Comparison of ENCODE assay signal across 20 cellular contexts in genomic region chr1:3196577-3197245, GRCh38.
DNase-seq lines count a peak whose midpoint lies in the region; FAIRE-seq and TF ChIP-seq lines count a peak whose summit lies in the region.
"Had no signal": no experiment of that assay in that cellular context is flagged by ENCODE, and none has a peak within 500 bp of the region (broad histone marks: within the 10 kb centered on the region; RNA-seq: fewer than 3 reads in every experiment).

No MANE protein-coding gene starts in this region.

- H2AFZ ChIP-seq in H1 (ENCODE audit: low read length) (no peak overlapping the region), hepatocyte (no peak overlapping the region)

- peaks cover 5% of the 10 kb centered on the region for H3K4me1 Mint-ChIP-seq in CD14-positive monocyte

- H2BK12ac ChIP-seq in H1 (ENCODE audit: low read depth, low read length), result no peak overlapping the region

- H3K18ac ChIP-seq in H1 (ENCODE audit: extremely low read depth, low read length), result no peak overlapping the region

- H3K79me1 ChIP-seq in H1 (ENCODE audit: low read depth, low read length), result no peaks in the 10 kb centered on the region

- TF ChIP-seq CTCF in H1 (IDR thresholded peaks at IDR 0.05; ENCODE audit: control extremely low read depth in 1 of 3, insufficient read depth in 1 of 3, low read depth in 1 of 3, low read length in 3 of 3) (no peak), suprapubic skin (IDR thresholded peaks at IDR 0.05) (no peak), CD14-positive monocyte (IDR thresholded peaks at IDR 0.05) (no peak), D721Med (IDR thresholded peaks at IDR 0.05; ENCODE audit: insufficient read depth, missing control alignments) (no peak), hepatocyte (IDR thresholded peaks at IDR 0.05; ENCODE audit: poor library complexity) (no peak)

- no peak overlapping the region for H2BK120ac ChIP-seq in H1 (replicated peaks; ENCODE audit: low read depth, low read length)

- no peak overlapping the region for H3K27ac Mint-ChIP-seq in CD14-positive monocyte
- H3K27ac Mint-ChIP-seq: CD4-positive, alpha-beta memory T cell had no signal

- no peak overlapping the region for H4K5ac ChIP-seq in H1 (ENCODE audit: insufficient read length, low read depth, low read length)

- TF ChIP-seq RAD21 in H1 (IDR thresholded peaks at IDR 0.05 in 1 of 2, conservative IDR thresholded peaks at IDR 0.05 in 1 of 2; ENCODE audit: low read depth in 2 of 2, low read length in 2 of 2), result no peak

- no peaks in the 10 kb centered on the region for H3K9me2 ChIP-seq in hepatocyte (replicated peaks; ENCODE audit: insufficient read depth)

- TF ChIP-seq POLR2A in H1 (IDR thresholded peaks at IDR 0.05; ENCODE audit: control extremely low read depth in 1 of 2, low read depth in 2 of 2, low read length in 2 of 2) (no peak), suprapubic skin (IDR thresholded peaks at IDR 0.05) (no peak)

- H2BK15ac ChIP-seq in H1 (ENCODE audit: low read length), result no peak overlapping the region

- H3K4me1 ChIP-seq in H1 (replicated peaks in 1 of 4; ENCODE audit: control insufficient read depth in 3 of 4, insufficient read depth in 4 of 4, low read length in 3 of 4) (no peaks in the 10 kb centered on the region), suprapubic skin (no peaks in the 10 kb centered on the region), hepatocyte (ENCODE audit: insufficient read depth) (peaks cover 10% of the 10 kb centered on the region)
- H3K4me1 ChIP-seq: HAP-1 had no signal

- no peak overlapping the region for H3K4me3 Mint-ChIP-seq in CD14-positive monocyte
- H3K4me3 Mint-ChIP-seq: CD4-positive, alpha-beta memory T cell had no signal

- no peak overlapping the region for H3K4me2 ChIP-seq in H1 (ENCODE audit: insufficient read depth in 1 of 2, low read depth in 2 of 2, low read length in 2 of 2)
- no peak overlapping the region for H3K4me2 ChIP-seq in hepatocyte

- TF ChIP-seq EP300 in H1 (IDR thresholded peaks at IDR 0.05; ENCODE audit: borderline replicate concordance in 1 of 2, low read depth in 2 of 2, low read length in 2 of 2) (no peak), suprapubic skin (IDR thresholded peaks at IDR 0.05) (no peak)

- POLR2A ChIA-PET in H1 (lab: Charles Lee; ENCODE audit: partially characterized antibody), result no interaction called here

- H3K9me3 Mint-ChIP-seq in CD14-positive monocyte, result peaks cover 0 to 7% (median 0%) of the 10 kb centered on the region in 7 donors
- H3K9me3 Mint-ChIP-seq: CD4-positive, alpha-beta memory T cell had no signal

- H2BK20ac ChIP-seq in H1 (ENCODE audit: low read length), result no peak overlapping the region

- no peak overlapping the region for H2BK5ac ChIP-seq in H1 (ENCODE audit: low read depth, low read length)

- CTCF ChIA-PET in H1 (lab: Charles Lee; ENCODE audit: partially characterized antibody), result interaction anchor here (1.0 to 1.8 kb wide), 5 partner anchors 11 to 171 kb away, joined by 3 to 4 read pairs (median 3); no protein-coding TSS in a partner anchor

- no peaks in the 10 kb centered on the region for H4K20me1 ChIP-seq in H1 (replicated peaks in 1 of 2; ENCODE audit: control insufficient read depth in 1 of 2, insufficient read depth in 2 of 2, low read length in 2 of 2)
- H4K20me1 ChIP-seq in hepatocyte (ENCODE audit: insufficient read depth, poor library complexity, severe bottlenecking), result no peaks in the 10 kb centered on the region

- H3K27ac ChIP-seq in H1 (ENCODE audit: low read depth, low read length), result no peak overlapping the region
- peak overlapping the region; percentile 71 for H3K27ac ChIP-seq in layer of hippocampus (ENCODE audit: low read depth, low read length)
- H3K27ac ChIP-seq in suprapubic skin, result peak overlapping the region; percentile 14
- no peak overlapping the region for H3K27ac ChIP-seq in hepatocyte
- H3K27ac ChIP-seq: SK-N-MC had no signal

- H3K14ac ChIP-seq in H1 (ENCODE audit: insufficient read length), result no peak overlapping the region

- H3K9ac ChIP-seq in H1 (replicated peaks in 1 of 4; ENCODE audit: extremely low read depth in 1 of 4, low read depth in 3 of 4, low read length in 3 of 4), result no peak overlapping the region

- FAIRE-seq in H1 (lab: Jason Lieb, UNC), result no peak
- FAIRE-seq in D721Med (lab: Jason Lieb, UNC), result no peak

- H2AK5ac ChIP-seq in H1 (ENCODE audit: low read depth, low read length), result no peak overlapping the region

- DNase-seq in GDM1 (lab: John Stamatoyannopoulos, UW) (peak; percentile 43), H1 (ENCODE audit: low read depth in 1 of 2, low spot score in 2 of 2) (no peak), suprapubic skin (ENCODE audit: low spot score in 2 of 2) (no peak), CD14-positive monocyte (ENCODE audit: low spot score) (no peak), NCI-H2081 treated with DMSO at 0.1 percent for 48 hours (lab: John Stamatoyannopoulos, UW) (no peak), D721Med (ENCODE audit: insufficient read length, low spot score) (no peak), hepatocyte (ENCODE audit: low spot score) (no peak)
- DNase-seq: ACHN; Calu3; CD4-positive, alpha-beta memory T cell; DND-41; GF-D8; MG63; NCI-H1092; NCI-H146; NCI-H2081; NCI-H510A treated with DMSO at 0.1 percent for 48 hours had no signal

- no peak overlapping the region for H3K23ac ChIP-seq in H1 (ENCODE audit: insufficient read length)

- no peak overlapping the region for H4K91ac ChIP-seq in H1 (replicated peaks; ENCODE audit: insufficient read length, low read length)

- no peak overlapping the region for H3K4me3 ChIP-seq in H1 (ENCODE audit: extremely low read depth in 1 of 4, insufficient read depth in 2 of 4, low read depth in 3 of 4, low read length in 4 of 4)
- no peak overlapping the region for H3K4me3 ChIP-seq in suprapubic skin
- H3K4me3 ChIP-seq in hepatocyte, result no peak overlapping the region
- H3K4me3 ChIP-seq: HAP-1, MG63, SK-N-MC had no signal

- H3K56ac ChIP-seq in H1 (replicated peaks; ENCODE audit: insufficient read length, low read depth, low read length), result no peak overlapping the region

- H3K36me3 Mint-ChIP-seq in CD14-positive monocyte, result no peaks in the 10 kb centered on the region
- H3K36me3 Mint-ChIP-seq: CD4-positive, alpha-beta memory T cell had no signal

- H3K27me3 Mint-ChIP-seq in CD14-positive monocyte (ENCODE audit: low read depth in 3 of 3), result peaks cover 0 to 5% (median 2%) of the 10 kb centered on the region in 3 donors
- H3K27me3 Mint-ChIP-seq: CD4-positive, alpha-beta memory T cell had no signal

- no peaks in the 10 kb centered on the region for H3K36me3 ChIP-seq in H1 (ENCODE audit: control insufficient read depth in 2 of 4, insufficient read depth in 4 of 4, low read length in 3 of 4)
- H3K36me3 ChIP-seq in suprapubic skin, result no peaks in the 10 kb centered on the region
- H3K36me3 ChIP-seq in hepatocyte (replicated peaks; ENCODE audit: insufficient read depth, low read depth), result no peaks in the 10 kb centered on the region
- H3K36me3 ChIP-seq: HAP-1, MG63 had no signal

- no peak overlapping the region for H3K4ac ChIP-seq in H1 (replicated peaks; ENCODE audit: insufficient read length, low read depth, low read length)

- no peaks in the 10 kb centered on the region for H3K23me2 ChIP-seq in H1 (ENCODE audit: low read depth, low read length)

- intact Hi-C loops in CD14-positive monocyte (cut with micrococcal nuclease), result no loop called here

- 90% methylated on average over 6 of the region's 17 CpGs; no CpG with 5 or more reads in 1 of the 2 experiments for WGBS in H1 (ENCODE audit: extremely low coverage in 1 of 2, insufficient coverage in 1 of 2, insufficient read length in 1 of 2, insufficient replicate concordance in 2 of 2, low coverage in 1 of 2, low lambda C conversion rate in 2 of 2, missing lambda C conversion rate in 1 of 2), 2 experiments
- 58% methylated on average over 2 of the region's 17 CpGs for WGBS in suprapubic skin
- 97% methylated on average over 16 of the region's 17 CpGs for WGBS in hepatocyte (ENCODE audit: low lambda C conversion rate, missing lambda C conversion rate)

- H4K8ac ChIP-seq in H1 (ENCODE audit: extremely low read depth, insufficient read depth, low read length), result peak overlapping the region; percentile 25; the same call in 1 of the 2 replicates

- H3K79me2 ChIP-seq in H1 (ENCODE audit: control insufficient read depth in 1 of 2, insufficient read depth in 2 of 2, low read length in 2 of 2), result no peaks in the 10 kb centered on the region
- H3K79me2 ChIP-seq in hepatocyte, result no peaks in the 10 kb centered on the region

- H3K27me3 ChIP-seq in H1 (replicated peaks in 1 of 4; ENCODE audit: control insufficient read depth in 3 of 4, extremely low read depth in 1 of 4, insufficient read depth in 3 of 4, low read length in 3 of 4), result no peaks in the 10 kb centered on the region
- H3K27me3 ChIP-seq in layer of hippocampus (ENCODE audit: control insufficient read depth, insufficient read depth, low read length), result no peaks in the 10 kb centered on the region
- H3K27me3 ChIP-seq in suprapubic skin, result peaks cover 18% of the 10 kb centered on the region
- H3K27me3 ChIP-seq in hepatocyte, result no peaks in the 10 kb centered on the region
- H3K27me3 ChIP-seq: MG63 had no signal

- peaks cover 9 to 18% of the 10 kb centered on the region in 2 experiments for H3K9me3 ChIP-seq in H1 (ENCODE audit: insufficient read depth in 2 of 2, low read depth in 1 of 2, low read length in 1 of 2)
- H3K9me3 ChIP-seq in suprapubic skin, result no peaks in the 10 kb centered on the region
- H3K9me3 ChIP-seq in hepatocyte (ENCODE audit: low read depth), result no peaks in the 10 kb centered on the region
- H3K9me3 ChIP-seq: HAP-1, MG63 had no signal

TF ChIP-seq in H1, 55 proteins besides CTCF, POLR2A, EP300 and RAD21:
- no peak for TF ChIP-seq HDAC2 (IDR thresholded peaks at IDR 0.05; ENCODE audit: borderline replicate concordance in 1 of 2, low read depth in 2 of 2, low read length in 2 of 2)
- no peak for TF ChIP-seq CBX5 (IDR thresholded peaks at IDR 0.05; ENCODE audit: low read depth, low read length)
- TF ChIP-seq SIN3A (conservative IDR thresholded peaks at IDR 0.05 in 1 of 2, IDR thresholded peaks at IDR 0.05 in 1 of 2; ENCODE audit: low read depth in 1 of 2, low read length in 2 of 2), result no peak
- TF ChIP-seq USF2 (IDR thresholded peaks at IDR 0.05; ENCODE audit: low read length), result no peak

Comparison
In these comparisons a context has a peak if more than half of its experiments do, and no peak if none do; other contexts are left out.
1. H3K27ac ChIP-seq: peak in layer of hippocampus (single experiment) and suprapubic skin (single experiment); none in H1 (single experiment) and hepatocyte (single experiment).